Comparison of ENCODE assay signal across 37 cellular contexts in the genomic region with DNA sequence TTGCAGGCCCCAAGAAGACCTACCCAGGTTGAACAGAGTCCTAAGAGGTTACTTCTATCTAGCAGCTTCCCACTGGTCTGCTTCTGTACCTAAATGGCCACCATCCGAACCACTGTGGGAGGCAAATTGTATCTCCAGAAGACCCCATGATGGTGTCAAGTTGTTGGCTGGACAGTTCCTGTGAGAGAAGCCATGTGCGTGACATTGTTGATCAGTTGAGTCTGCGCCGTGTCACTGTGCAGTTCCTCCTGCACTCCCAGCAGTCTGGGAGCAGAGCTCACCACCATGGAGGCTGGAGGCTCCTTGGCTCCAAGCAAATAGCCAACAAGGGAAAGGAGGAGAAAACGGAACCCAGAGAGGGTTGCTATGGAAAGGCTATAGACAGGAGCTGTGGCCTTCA. TPM values are rescaled to one million over a fixed set of nuclear protein-coding genes. Genes with fewer than 3 reads are reported as not detected.
"Had no signal": no experiment of that assay in that cellular context is flagged by ENCODE, and none has a peak within 500 bp of the region (broad histone marks: within the 10 kb centered on the region; RNA-seq: fewer than 3 reads in every experiment).

No MANE protein-coding gene starts in this region.

- H3K9me3 Mint-ChIP-seq: activated naive CD4-positive, alpha-beta T cell treated with anti-CD3 and anti-CD28 coated beads, Interleukin-2, amount 50 U/mL, for 24 hours; activated naive CD8-positive, alpha-beta T cell treated with anti-CD3 and anti-CD28 coated beads, Interleukin-2, amount 10 ng/mL, durations not matched to agents 7 days and 5 days; central memory CD8-positive, alpha-beta T cell had no signal

- H3K36me3 Mint-ChIP-seq: activated CD4-positive, alpha-beta memory T cell treated with anti-CD3 and anti-CD28 coated beads for 36 hours; activated naive CD4-positive, alpha-beta T cell treated with anti-CD3 and anti-CD28 coated beads, Interleukin-2, amount 10 ng/mL, durations not matched to agents 7 days and 5 days; activated naive CD8-positive, alpha-beta T cell had no signal

- H3K27ac Mint-ChIP-seq: activated B cell treated with CpG ODN at 0.5 μM for 24 hours; activated CD4-positive, alpha-beta memory T cell treated with anti-CD3 and anti-CD28 coated beads for 36 hours; activated CD4-positive, alpha-beta T cell treated with anti-CD3 and anti-CD28 coated beads, Interleukin-2, amount 10 ng/mL, durations not matched to agents 24 days and 14 days; activated CD8-positive, alpha-beta T cell treated with anti-CD3 and anti-CD28 coated beads for 36 hours; activated naive CD4-positive, alpha-beta T cell treated with anti-CD3 and anti-CD28 coated beads, Interleukin-2, amount 10 ng/mL, durations not matched to agents 7 days and 5 days; activated naive CD4-positive, alpha-beta T cell treated with anti-CD3 and anti-CD28 coated beads, Interleukin-2, amount 50 U/mL, for 24 hours; activated naive CD8-positive, alpha-beta T cell; activated naive CD8-positive, alpha-beta T cell treated with anti-CD3 and anti-CD28 coated beads, Interleukin-2, amount 10 ng/mL, durations not matched to agents 7 days and 5 days; activated naive CD8-positive, alpha-beta T cell treated with anti-CD3 and anti-CD28 coated beads, Interleukin-2, amount 50 U/mL, for 24 hours; activated T-cell treated with anti-CD3 and anti-CD28 coated beads, Interleukin-2, amount 50 U/mL, for 24 hours; activated T-helper 2 cell treated with anti-CD3 and anti-CD28 coated beads, Interferon-gamma antibody, Interleukin-2, Interleukin-4, amounts not matched to agents 10 μg/mL and 5 μg/mL and 100 μg/mL, durations not matched to agents 14 hours and 24 hours and 36 hours; T-helper 1 cell treated with Interleukin-12 subunit alpha and Interleukin-12 subunit beta and Interleukin-4 antibody, amounts not matched to agents 30 μg/mL and 1 μg/mL, for 36 hours; T-helper 2 cell treated with Interferon-gamma antibody and Interleukin-4, amounts not matched to agents 5 μg/mL and 100 μg/mL, for 36 hours had no signal

- H3K4me1 ChIP-seq: body of pancreas, breast epithelium had no signal

- H3K27ac ChIP-seq: body of pancreas, brain microvascular endothelial cell, breast epithelium, cardiac muscle cell, VCaP had no signal

- H3K9me3 ChIP-seq: body of pancreas, breast epithelium had no signal

- H3K4me3 ChIP-seq: body of pancreas, breast epithelium, cardiac muscle cell had no signal

- H3K4me1 Mint-ChIP-seq: activated B cell treated with CpG ODN at 0.5 μM for 24 hours; activated CD4-positive, alpha-beta T cell treated with anti-CD3 and anti-CD28 coated beads, Interleukin-2, amount 10 ng/mL, durations not matched to agents 24 days and 14 days; central memory CD8-positive, alpha-beta T cell had no signal

- ATAC-seq: activated CD8-positive, alpha-beta T cell treated with anti-CD3 and anti-CD28 coated beads for 36 hours; activated naive CD8-positive, alpha-beta T cell treated with anti-CD3 and anti-CD28 coated beads, Interleukin-2, amount 50 U/mL, for 24 hours; body of pancreas had no signal

- H3K27me3 ChIP-seq: body of pancreas, brain microvascular endothelial cell had no signal

- H3K4me3 Mint-ChIP-seq: activated B cell treated with CpG ODN at 0.5 μM for 24 hours; activated CD4-positive, alpha-beta memory T cell treated with anti-CD3 and anti-CD28 coated beads for 36 hours; activated CD4-positive, alpha-beta T cell treated with anti-CD3 and anti-CD28 coated beads, Interleukin-2, amount 10 ng/mL, durations not matched to agents 24 days and 14 days; activated CD8-positive, alpha-beta T cell treated with anti-CD3 and anti-CD28 coated beads for 36 hours; activated naive CD4-positive, alpha-beta T cell treated with anti-CD3 and anti-CD28 coated beads, Interleukin-2, amount 10 ng/mL, durations not matched to agents 7 days and 5 days; activated naive CD4-positive, alpha-beta T cell treated with anti-CD3 and anti-CD28 coated beads, Interleukin-2, amount 50 U/mL, for 24 hours; activated naive CD8-positive, alpha-beta T cell; activated naive CD8-positive, alpha-beta T cell treated with anti-CD3 and anti-CD28 coated beads, Interleukin-2, amount 10 ng/mL, durations not matched to agents 7 days and 5 days; activated naive CD8-positive, alpha-beta T cell treated with anti-CD3 and anti-CD28 coated beads, Interleukin-2, amount 50 U/mL, for 24 hours; activated T-cell treated with anti-CD3 and anti-CD28 coated beads, Interleukin-2, amount 50 U/mL, for 24 hours; central memory CD8-positive, alpha-beta T cell; T-helper 1 cell treated with Interleukin-12 subunit alpha and Interleukin-12 subunit beta and Interleukin-4 antibody, amounts not matched to agents 30 μg/mL and 1 μg/mL, for 36 hours; T-helper 2 cell treated with Interferon-gamma antibody and Interleukin-4, amounts not matched to agents 5 μg/mL and 100 μg/mL, for 36 hours had no signal

- H3K36me3 ChIP-seq: brain microvascular endothelial cell, breast epithelium, cardiac muscle cell had no signal

- DNase-seq: activated B cell treated with CpG ODN at 0.5 μM for 24 hours; activated CD4-positive, alpha-beta memory T cell treated with anti-CD3 and anti-CD28 coated beads for 36 hours; activated CD4-positive, alpha-beta T cell treated with anti-CD3 and anti-CD28 coated beads for 4 hours; activated CD4-positive, alpha-beta T cell treated with anti-CD3 and anti-CD28 coated beads, Interleukin-2, amount 10 ng/mL, durations not matched to agents 24 days and 14 days; activated CD4-positive, alpha-beta T cell treated with anti-CD3 and anti-CD28 coated beads, Interleukin-2, amount 50 U/mL, for 1 hour; activated CD4-positive, alpha-beta T cell treated with anti-CD3 and anti-CD28 coated beads, Interleukin-2, amount 50 U/mL, for 4 hours; activated CD4-positive, CD25-positive, alpha-beta regulatory T cell treated with anti-CD3 and anti-CD28 coated beads, Interleukin-2, amount 50 U/mL, for 72 hours; activated CD8-positive, alpha-beta memory T cell treated with anti-CD3 and anti-CD28 coated beads, Interleukin-2, amount 50 U/mL, for 4 hours; activated CD8-positive, alpha-beta T cell treated with anti-CD3 and anti-CD28 coated beads for 36 hours; activated gamma-delta T cell; activated naive CD4-positive, alpha-beta T cell treated with anti-CD3 and anti-CD28 coated beads, Interleukin-2, amount 10 ng/mL, durations not matched to agents 7 days and 5 days; activated naive CD4-positive, alpha-beta T cell treated with Interleukin-2 at 50 U/mL for 16 hours; activated naive CD8-positive, alpha-beta T cell treated with anti-CD3 and anti-CD28 coated beads, Interleukin-2, amount 10 ng/mL, durations not matched to agents 7 days and 5 days; activated naive CD8-positive, alpha-beta T cell treated with anti-CD3 and anti-CD28 coated beads, Interleukin-2, amount 50 U/mL, for 24 hours; activated T-cell treated with anti-CD3 and anti-CD28 coated beads for 4 hours; activated T-cell treated with anti-CD3 and anti-CD28 coated beads, Interleukin-2, amount 50 U/mL, for 24 hours; activated T-cell treated with anti-CD3 and anti-CD28 coated beads, Interleukin-2, amount 50 U/mL, for 48 hours; body of pancreas; brain microvascular endothelial cell; caudate nucleus; cerebellar nuclear complex; SW 1271; T-helper 1 cell; T-helper 2 cell; T-helper 9 cell had no signal

RNA-seq across cellular contexts. Expression of a gene that starts 15.8 kb away (rescaled TPM):
- total RNA-seq: activated CD4-positive, alpha-beta memory T cell treated with anti-CD3 and anti-CD28 coated beads for 36 hours; activated CD4-positive, alpha-beta T cell treated with anti-CD3 and anti-CD28 coated beads, Interleukin-2, amount 10 ng/mL, durations not matched to agents 24 days and 14 days; activated CD8-positive, alpha-beta memory T cell treated with anti-CD3 and anti-CD28 coated beads for 36 hours; activated CD8-positive, alpha-beta T cell treated with anti-CD3 and anti-CD28 coated beads for 36 hours; activated naive CD8-positive, alpha-beta T cell treated with anti-CD3 and anti-CD28 coated beads, Interleukin-2, amount 10 ng/mL, durations not matched to agents 7 days and 5 days; activated T-helper 2 cell treated with anti-CD3 and anti-CD28 coated beads, Interferon-gamma antibody, Interleukin-2, Interleukin-4, amounts not matched to agents 10 μg/mL and 5 μg/mL and 100 μg/mL, durations not matched to agents 14 hours and 24 hours and 36 hours; aorta; astrocyte; body of pancreas; breast epithelium; cardiac muscle cell had no signal
- polyA plus RNA-seq: aorta, cardiac muscle cell had no signal
